In the genomic region with DNA sequence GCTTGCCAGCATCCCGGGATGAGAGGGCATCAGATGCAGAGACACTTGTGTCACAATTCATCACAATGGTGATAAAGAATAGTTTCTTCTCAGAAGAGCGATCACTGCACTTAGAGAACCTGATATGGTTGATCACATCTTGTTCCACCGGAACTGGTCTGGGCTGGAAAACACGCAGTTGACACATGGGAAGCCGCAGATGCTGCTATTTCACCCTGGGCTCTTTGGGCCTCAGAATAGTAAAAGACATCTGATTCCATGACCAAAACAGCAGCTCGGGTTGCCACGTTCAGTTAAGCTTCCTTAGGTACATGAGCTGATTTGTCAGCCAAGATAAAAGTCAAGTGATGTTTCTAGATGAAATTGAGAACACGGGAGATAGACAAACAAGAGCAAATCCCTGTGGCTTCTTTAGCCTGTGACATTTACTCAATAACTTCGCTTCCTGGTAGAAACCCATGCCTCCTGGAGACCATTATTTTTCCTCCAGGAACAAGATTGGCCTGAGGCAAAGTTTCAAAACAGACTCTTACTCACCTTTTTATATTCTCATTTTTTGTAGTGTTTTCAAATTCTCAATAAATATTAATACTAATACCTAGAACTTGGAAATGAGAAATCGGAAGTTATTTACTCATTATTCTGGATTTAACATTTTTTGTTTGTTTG, we compare ENCODE assay signal across 11 cellular contexts.
"Had no signal": no experiment of that assay in that cellular context is flagged by ENCODE, and none has a peak within 500 bp of the region (broad histone marks: within the 10 kb centered on the region; RNA-seq: fewer than 3 reads in every experiment).

No MANE protein-coding gene starts in this region.

- DNase-seq: activated effector memory CD4-positive, alpha-beta T cell treated with anti-CD3 and anti-CD28 coated beads, Interleukin-2, amount 50 U/mL, for 16 hours; activated T-cell treated with anti-CD3 and anti-CD28 coated beads, Interleukin-2, amount 50 U/mL, for 4 hours; amygdala; endodermal cell; mesenchymal stem cell; ovary; retina; stimulated activated CD4-positive, alpha-beta T cell treated with anti-CD3 and anti-CD28 coated beads, Interleukin-1b, Interleukin-23, amount 100 ng/mL, for 48 hours; tibial artery had no signal

- H3K4me3 ChIP-seq: neural progenitor cell, ovary, tibial artery, vagina had no signal
